1 cellular context compared by ENCODE assay signal in genomic region chr11:75562048-75562835, GRCh38.
A peak's percentile ranks its signal among the peaks of the same experiment; 100 is the strongest.
TF ChIP-seq lines count a peak whose summit lies in the region.

SERPINH1 (plus strand) TSS chr11:75562253; CDS start chr11:75566350, 4,097 bp downstream.

TF ChIP-seq in HepG2, 621 proteins besides CTCF, POLR2A, EP300 and RAD21 (continued from another document and continues in another):
- TF ChIP-seq RERE (CRISPR knock-in tag; IDR thresholded peaks at IDR 0.05; ENCODE audit: low read depth) (no peak), MED8 (CRISPR knock-in tag; IDR thresholded peaks at IDR 0.05; ENCODE audit: insufficient replicate concordance) (peak; percentile 19), ZNF24 (IDR thresholded peaks at IDR 0.05) (no peak), SNAPC5 (CRISPR knock-in tag; IDR thresholded peaks at IDR 0.05; ENCODE audit: borderline replicate concordance) (no peak), ZNF441 (CRISPR knock-in tag; IDR thresholded peaks at IDR 0.05; ENCODE audit: borderline replicate concordance) (peak; percentile 25; the same call in 1 of the 2 replicates), ZBTB49 (CRISPR knock-in tag; IDR thresholded peaks at IDR 0.05; ENCODE audit: borderline replicate concordance) (no peak), CBX1 (IDR thresholded peaks at IDR 0.05; ENCODE audit: low read depth) (no peak), ZNF788 (CRISPR knock-in tag; IDR thresholded peaks at IDR 0.05; ENCODE audit: borderline replicate concordance) (no peak), XBP1 (CRISPR knock-in tag; IDR thresholded peaks at IDR 0.05) (no peak), NCOR1 (IDR thresholded peaks at IDR 0.05; ENCODE audit: borderline replicate concordance, low read length) (no peak), PHF20 (CRISPR knock-in tag; IDR thresholded peaks at IDR 0.05) (peak; percentile 79), RNF2 (conservative IDR thresholded peaks at IDR 0.05; ENCODE audit: low read depth) (no peak), MAFK (conservative IDR thresholded peaks at IDR 0.05 in 1 of 2, IDR thresholded peaks at IDR 0.05 in 1 of 2; ENCODE audit: low read length in 2 of 2) (no peak), CERS6 (CRISPR knock-in tag; IDR thresholded peaks at IDR 0.05) (no peak), TCF7L2 (IDR thresholded peaks at IDR 0.05; ENCODE audit: low read depth, low read length) (no peak), ZNF432 (CRISPR knock-in tag; IDR thresholded peaks at IDR 0.05; ENCODE audit: borderline replicate concordance) (no peak; the same call in 1 of the 2 replicates), ZBTB14 (CRISPR knock-in tag; IDR thresholded peaks at IDR 0.05) (no peak), ZNF121 (CRISPR knock-in tag; IDR thresholded peaks at IDR 0.05) (no peak), ZNF180 (CRISPR knock-in tag; IDR thresholded peaks at IDR 0.05; ENCODE audit: borderline replicate concordance, low read depth) (no peak), KDM3A (CRISPR knock-in tag; IDR thresholded peaks at IDR 0.05; ENCODE audit: low read depth) (no peak), ZNF562 (CRISPR knock-in tag; IDR thresholded peaks at IDR 0.05; ENCODE audit: borderline replicate concordance) (no peak), ATF1 (CRISPR knock-in tag; IDR thresholded peaks at IDR 0.05) (peak; percentile 54), FOXP4 (CRISPR knock-in tag; IDR thresholded peaks at IDR 0.05) (no peak; the same call in 1 of the 2 replicates), PRDM10 (CRISPR knock-in tag; IDR thresholded peaks at IDR 0.05; ENCODE audit: low read depth) (no peak), FOXP1 (IDR thresholded peaks at IDR 0.05) (no peak), FOXP1 (CRISPR knock-in tag; IDR thresholded peaks at IDR 0.05) (no peak), NR2F2 (IDR thresholded peaks at IDR 0.05; ENCODE audit: borderline replicate concordance, low read depth) (no peak), ZBTB42 (CRISPR knock-in tag; IDR thresholded peaks at IDR 0.05) (no peak), GLMP (CRISPR knock-in tag; IDR thresholded peaks at IDR 0.05; ENCODE audit: borderline replicate concordance) (no peak), THRA (CRISPR knock-in tag; IDR thresholded peaks at IDR 0.05; ENCODE audit: borderline replicate concordance) (peak; percentile 53; the same call in 1 of the 2 replicates), ZFY (CRISPR knock-in tag; IDR thresholded peaks at IDR 0.05) (peak; percentile 84), CREB1 (IDR thresholded peaks at IDR 0.05) (peak; percentile 59; the same call in 1 of the 2 replicates), CREB1 (CRISPR knock-in tag; IDR thresholded peaks at IDR 0.05) (peak; percentile 73; the same call in 1 of the 2 replicates), ZNF549 (CRISPR knock-in tag; IDR thresholded peaks at IDR 0.05) (no peak), ZNF512B (CRISPR knock-in tag; IDR thresholded peaks at IDR 0.05; ENCODE audit: borderline replicate concordance) (no peak), PTBP1 (IDR thresholded peaks at IDR 0.05; ENCODE audit: low read depth, low read length, poor library complexity, severe bottlenecking) (no peak)
